Comparison of ENCODE assay signal across 26 cellular contexts in the genomic region with DNA sequence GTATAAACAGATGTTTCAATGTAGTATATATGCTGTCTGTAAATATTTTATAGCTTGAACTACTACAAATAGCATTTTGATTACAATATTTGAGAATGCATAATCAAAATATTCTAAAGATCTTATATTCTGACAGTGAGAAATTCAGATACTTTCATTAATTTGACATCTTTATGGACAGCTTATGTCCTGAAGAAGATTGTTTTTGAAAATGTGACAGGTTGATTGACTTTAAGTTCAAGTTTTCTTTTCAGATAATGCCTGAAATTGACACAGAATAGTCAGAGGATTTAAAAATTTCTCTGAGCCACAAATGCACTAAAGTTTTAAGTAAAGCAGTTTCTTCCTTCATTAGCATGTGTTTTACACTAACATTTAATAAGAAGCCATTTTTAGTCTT.
"Had no signal": no experiment of that assay in that cellular context is flagged by ENCODE, and none has a peak within 500 bp of the region (broad histone marks: within the 10 kb centered on the region; RNA-seq: fewer than 3 reads in every experiment).

No MANE protein-coding gene starts in this region.

- H3K9me3 ChIP-seq: stomach, suprapubic skin, testis, thoracic aorta, thyroid gland, tibial artery, tibial nerve, transverse colon, upper lobe of left lung, upper lobe of right lung, uterus, vagina had no signal

- H3K27ac ChIP-seq: stomach, suprapubic skin, testis, thoracic aorta, thyroid gland, tibial artery, tibial nerve, transverse colon, upper lobe of left lung, upper lobe of right lung, uterus, vagina had no signal

- H3K27me3 ChIP-seq: stomach, suprapubic skin, testis, thyroid gland, tibial artery, tibial nerve, transverse colon, upper lobe of left lung, upper lobe of right lung, uterus, vagina had no signal

- H3K4me3 ChIP-seq: stomach, suprapubic skin, testis, thoracic aorta, thyroid gland, tibial artery, tibial nerve, transverse colon, upper lobe of left lung, upper lobe of right lung, uterus, vagina had no signal

- DNase-seq: stimulated activated CD4-positive, alpha-beta T cell treated with anti-CD3 and anti-CD28 coated beads, Interleukin-2, amount 100 ng/mL, for 48 hours; stimulated activated CD4-positive, alpha-beta T cell treated with anti-CD3 and anti-CD28 coated beads, Interleukin-4, amount 100 ng/mL, for 1 hour; stimulated activated CD4-positive, alpha-beta T cell treated with anti-CD3 and anti-CD28 coated beads, Interleukin-4, amount 100 ng/mL, for 24 hours; stimulated activated CD8-positive, alpha-beta memory T cell treated with anti-CD3 and anti-CD28 coated beads, Interleukin-4, amount 100 ng/mL, for 48 hours; stimulated activated naive B cell treated with anti-CD40 and anti-IgM and Interleukin-4, amounts not matched to agents 10 μg/mL and 1 μg/mL and 100 μg/mL, for 72 hours; stimulated activated naive CD4-positive, alpha-beta T cell; stimulated activated naive CD4-positive, alpha-beta T cell treated with Interleukin-2 at 50 U/mL for 16 hours; stimulated activated naive CD8-positive, alpha-beta T cell treated with anti-CD3 and anti-CD28 coated beads, Interleukin-15, amount 100 ng/mL, for 72 hours; stimulated activated naive CD8-positive, alpha-beta T cell treated with anti-CD3 and anti-CD28 coated beads, Interleukin-15, Interleukin-2, amounts not matched to agents 100 U/mL and 50 U/mL, for 24 hours; stomach; substantia nigra; testis; thyroid gland; tibial artery; transverse colon; trophoblast cell; upper lobe of left lung; upper lobe of right lung; uterus had no signal

- ATAC-seq: stimulated activated effector memory CD8-positive, alpha-beta T cell treated with anti-CD3 and anti-CD28 coated beads, Interleukin-12 subunit alpha, Interleukin-12 subunit beta, amount 100 ng/mL, for 72 hours; stimulated activated memory B cell treated with anti-CD40 and anti-IgM and Interleukin-4, amounts not matched to agents 10 μg/mL and 1 μg/mL and 100 μg/mL, for 72 hours; stimulated activated naive B cell treated with anti-CD40 and anti-IgM and Interleukin-4, amounts not matched to agents 10 μg/mL and 1 μg/mL and 100 μg/mL, for 72 hours; stimulated activated naive CD8-positive, alpha-beta T cell treated with anti-CD3 and anti-CD28 coated beads, Interleukin-15, amount 100 ng/mL, for 72 hours; stimulated activated naive CD8-positive, alpha-beta T cell treated with anti-CD3 and anti-CD28 coated beads, Interleukin-15, Interleukin-2, amounts not matched to agents 100 U/mL and 50 U/mL, for 24 hours; upper lobe of right lung had no signal

- FAIRE-seq: urothelium cell line had no signal

- H3K36me3 ChIP-seq: stomach, suprapubic skin, thoracic aorta, thyroid gland, tibial artery, tibial nerve, transverse colon, upper lobe of left lung, upper lobe of right lung, uterus, vagina had no signal
